In the genomic region with DNA sequence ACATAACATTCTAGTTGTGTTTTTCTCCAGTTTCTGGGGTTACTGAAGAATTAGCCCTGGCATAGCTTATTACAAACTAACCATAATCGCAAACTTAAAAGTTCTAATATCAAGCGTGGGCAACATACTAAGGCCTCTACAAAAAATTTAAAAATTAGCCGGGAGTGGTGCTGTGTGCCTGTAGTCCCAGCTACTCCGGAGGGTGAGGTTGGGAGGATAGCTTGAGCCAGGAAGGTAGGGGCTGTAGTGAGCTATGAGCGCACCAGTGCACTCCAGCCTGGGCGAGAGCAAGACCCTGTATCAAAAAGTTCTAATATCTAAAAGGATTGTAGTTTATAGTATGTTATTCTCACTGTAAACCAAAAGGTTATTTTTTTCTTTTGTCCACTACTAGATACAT, we compare ENCODE assay signal across 8 cellular contexts. TPM values are rescaled to one million over a fixed set of nuclear protein-coding genes. Genes with fewer than 3 reads are reported as not detected.
DNase-seq lines count a peak whose midpoint lies in the region; ATAC-seq, FAIRE-seq and TF ChIP-seq lines count a peak whose summit lies in the region.

No MANE protein-coding gene starts in this region.

- H3K4me2 ChIP-seq in keratinocyte (ENCODE audit: control insufficient read depth, extremely low read depth, insufficient read depth, low read depth, low read length), result peak overlapping the region; percentile 93

- H3K4me1 ChIP-seq in keratinocyte (ENCODE audit: control insufficient read depth, extremely low read depth, insufficient read depth, low read length), result peaks cover 17% of the 10 kb centered on the region

- peak overlapping the region; percentile 100 for H2AFZ ChIP-seq in keratinocyte (ENCODE audit: control insufficient read depth, low read length)

- H3K36me3 Mint-ChIP-seq in stimulated activated naive CD8-positive, alpha-beta T cell treated with anti-CD3 and anti-CD28 coated beads, Interleukin-15, Interleukin-2, amounts not matched to agents 100 ng/mL and 50 ng/mL, for 24 hours (ENCODE audit: low read depth), result peaks cover 28% of the 10 kb centered on the region

- H3K4me3 ChIP-seq in WI38 (ENCODE audit: low read depth, low read length) (peak overlapping the region; percentile 87), keratinocyte (ENCODE audit: control insufficient read depth in 2 of 3, extremely low read depth in 1 of 3, insufficient read depth in 2 of 3, low read depth in 1 of 3, low read length in 3 of 3) (peak overlapping the region in 2 of 3 experiments; percentile 94 to 95)

- TF ChIP-seq CTCF in WI38 (IDR thresholded peaks at IDR 0.05; ENCODE audit: low read depth, low read length) (no peak), keratinocyte (optimal IDR thresholded peaks at IDR 0.05 in 1 of 3, IDR thresholded peaks at IDR 0.05 in 1 of 3, conservative IDR thresholded peaks at IDR 0.05 in 1 of 3; ENCODE audit: extremely low read depth in 1 of 3, insufficient read depth in 2 of 3, low read length in 3 of 3) (no peak)

- no peaks in the 10 kb centered on the region for H3K9me3 ChIP-seq in keratinocyte (ENCODE audit: control insufficient read depth, low read depth, low read length)

- peak overlapping the region; percentile 96 for H3K27ac Mint-ChIP-seq in stimulated activated naive CD8-positive, alpha-beta T cell treated with anti-CD3 and anti-CD28 coated beads, Interleukin-15, Interleukin-2, amounts not matched to agents 100 ng/mL and 50 ng/mL, for 24 hours

- H4K20me1 ChIP-seq in keratinocyte (ENCODE audit: control insufficient read depth, extremely low read depth, insufficient read depth, low read length), result no peaks in the 10 kb centered on the region

- H3K27ac ChIP-seq in keratinocyte (ENCODE audit: control insufficient read depth, insufficient read depth, low read length), result peak overlapping the region; percentile 80

- no peaks in the 10 kb centered on the region for H3K9me3 Mint-ChIP-seq in stimulated activated naive CD8-positive, alpha-beta T cell treated with anti-CD3 and anti-CD28 coated beads, Interleukin-15, Interleukin-2, amounts not matched to agents 100 ng/mL and 50 ng/mL, for 24 hours

- H3K9me1 ChIP-seq in keratinocyte (ENCODE audit: control insufficient read depth, extremely low read depth, insufficient read depth, low read length), result no peaks in the 10 kb centered on the region

- H3K4me3 Mint-ChIP-seq in stimulated activated naive CD8-positive, alpha-beta T cell treated with anti-CD3 and anti-CD28 coated beads, Interleukin-15, Interleukin-2, amounts not matched to agents 100 ng/mL and 50 ng/mL, for 24 hours, result peak overlapping the region; percentile 99

- DNase-seq in stimulated activated naive CD8-positive, alpha-beta T cell treated with anti-CD3 and anti-CD28 coated beads, Interleukin-15, Interleukin-2, amounts not matched to agents 100 U/mL and 50 U/mL, for 24 hours, result no peak
- DNase-seq in keratinocyte (ENCODE audit: low read depth, low spot score), result no peak
- DNase-seq in NCI-H1092 (lab: John Stamatoyannopoulos, UW), result no peak
- no peak for DNase-seq in NCI-H187 (lab: John Stamatoyannopoulos, UW)

- no peaks in the 10 kb centered on the region for H3K36me3 ChIP-seq in keratinocyte (ENCODE audit: control insufficient read depth in 2 of 2, extremely low read depth in 1 of 2, insufficient read depth in 2 of 2, low read length in 2 of 2)

- H3K79me2 ChIP-seq in keratinocyte (ENCODE audit: control insufficient read depth, insufficient read depth, low read length), result peaks cover 26% of the 10 kb centered on the region

- H3K9ac ChIP-seq in keratinocyte (ENCODE audit: control insufficient read depth, extremely low read depth, insufficient read depth, low read length), result peak overlapping the region; percentile 92

- no peak for FAIRE-seq in keratinocyte (lab: Jason Lieb, UNC)

- dilution Hi-C loops in keratinocyte (cut with MboI; ENCODE audit: extremely low pct_ligation_motif_present, low sequenced_read_pairs), result no loop called here

- no peak for ATAC-seq in stimulated activated naive CD8-positive, alpha-beta T cell treated with anti-CD3 and anti-CD28 coated beads, Interleukin-15, Interleukin-2, amounts not matched to agents 100 U/mL and 50 U/mL, for 24 hours
- ATAC-seq in HG03108 (IDR thresholded peaks at IDR 0.05; ENCODE audit: unreplicated experiment) (no peak), HG02588 (IDR thresholded peaks at IDR 0.05; ENCODE audit: unreplicated experiment) (no peak)

- H3K27me3 Mint-ChIP-seq in stimulated activated naive CD8-positive, alpha-beta T cell treated with anti-CD3 and anti-CD28 coated beads, Interleukin-15, Interleukin-2, amounts not matched to agents 100 ng/mL and 50 ng/mL, for 24 hours, result no peaks in the 10 kb centered on the region

- no peaks in the 10 kb centered on the region for H3K27me3 ChIP-seq in keratinocyte (ENCODE audit: control insufficient read depth, extremely low read depth, insufficient read depth, low read length)

- H3K4me1 Mint-ChIP-seq in stimulated activated naive CD8-positive, alpha-beta T cell treated with anti-CD3 and anti-CD28 coated beads, Interleukin-15, Interleukin-2, amounts not matched to agents 100 ng/mL and 50 ng/mL, for 24 hours (ENCODE audit: low read depth), result peaks cover 23% of the 10 kb centered on the region

RNA-seq across cellular contexts. Expression of a gene that starts 1.1 kb away (rescaled TPM):
- polyA plus RNA-seq in keratinocyte, result 1.9 to 9.8 TPM (median 6.7 TPM) in 3 replicates
- polyA plus RNA-seq in keratinocyte (2011; ENCODE audit: low read depth), result not detected
- polyA plus RNA-seq in keratinocyte (2011; cell fraction: cytosol; rRNA removed), result 2.6 and 3.6 TPM in 2 replicates
- 1.3 and 1.6 TPM in 2 replicates for polyA plus RNA-seq in keratinocyte (2011; cell fraction: nucleus; rRNA removed)
- polyA plus RNA-seq in keratinocyte (2012; ENCODE audit: low replicate concordance), result 0.34 and 4.1 TPM in 2 replicates
- 0.36 to 2.1 TPM in 2 of 3 replicates, not detected in the other for polyA minus RNA-seq in keratinocyte
- not detected for polyA minus RNA-seq in keratinocyte (2011; cell fraction: cytosol; rRNA and poly(A)+ RNA removed)
- 0.32 and 1.0 TPM in 2 replicates for polyA minus RNA-seq in keratinocyte (2011; cell fraction: nucleus; rRNA and poly(A)+ RNA removed)

RNA-seq across cellular contexts. Expression of a gene that starts 1.4 kb away (rescaled TPM):
- 8.4 to 39.5 TPM (median 38.4 TPM) in 3 replicates for polyA plus RNA-seq in keratinocyte
- 0.61 TPM for polyA plus RNA-seq in keratinocyte (2011; ENCODE audit: low read depth)
- 7.9 and 10.6 TPM in 2 replicates for polyA plus RNA-seq in keratinocyte (2011; cell fraction: cytosol; rRNA removed)
- 12.8 and 16.7 TPM in 2 replicates for polyA plus RNA-seq in keratinocyte (2011; cell fraction: nucleus; rRNA removed)
- polyA plus RNA-seq in keratinocyte (2012; ENCODE audit: low replicate concordance), result 1.4 and 33.8 TPM in 2 replicates
- 5.9 to 31.4 TPM (median 27.5 TPM) in 3 replicates for polyA minus RNA-seq in keratinocyte
- 3.8 TPM for polyA minus RNA-seq in keratinocyte (2011; cell fraction: cytosol; rRNA and poly(A)+ RNA removed)
- 3.9 and 5.3 TPM in 2 replicates for polyA minus RNA-seq in keratinocyte (2011; cell fraction: nucleus; rRNA and poly(A)+ RNA removed)
